In the genomic region with DNA sequence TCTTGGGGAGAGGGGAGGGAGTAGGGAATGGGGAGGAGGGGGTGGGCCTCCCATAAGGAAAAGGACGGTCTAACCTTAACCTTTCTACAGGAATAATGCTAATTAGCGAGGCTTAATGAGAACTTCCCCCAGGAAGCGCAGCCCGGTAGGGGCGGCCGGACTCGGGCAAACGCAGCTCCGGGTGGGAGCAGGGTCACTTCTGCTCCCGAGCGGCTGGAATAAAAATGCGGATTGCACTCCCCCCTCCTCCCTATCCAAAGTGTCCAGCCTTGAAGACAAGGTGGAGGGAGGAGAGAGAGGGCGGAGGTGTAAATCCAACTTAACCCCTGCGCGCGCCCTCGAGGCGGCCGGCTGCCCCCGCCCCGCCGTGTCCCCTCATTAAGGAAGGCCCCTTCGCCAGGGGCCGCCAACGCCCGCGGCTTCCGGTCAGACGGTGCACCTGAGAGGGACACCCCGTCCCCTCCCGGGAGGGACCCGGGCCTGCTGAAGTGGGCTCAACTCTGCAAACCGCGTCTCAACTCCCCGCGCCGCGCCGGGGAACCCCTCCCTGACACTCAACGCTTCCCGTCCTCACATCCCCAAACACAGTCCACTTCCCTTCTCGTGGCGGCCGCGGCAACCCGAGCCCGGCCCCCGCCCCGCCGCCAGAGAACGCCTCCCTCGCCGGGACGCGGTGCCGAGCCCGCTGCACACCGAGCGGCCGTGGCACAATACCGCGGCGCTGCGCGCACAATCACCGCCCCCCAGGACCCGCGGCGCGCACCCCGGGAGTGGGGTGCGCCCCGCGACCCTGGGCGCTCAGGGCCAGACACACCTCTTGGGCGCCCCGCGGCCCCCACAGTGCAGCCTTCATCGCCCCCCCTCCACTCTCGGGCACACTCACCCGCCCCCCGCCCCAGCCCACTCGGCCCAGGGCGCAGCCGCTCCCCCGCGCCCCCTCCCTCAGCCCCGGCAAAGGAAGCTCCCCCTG, we compare ENCODE assay signal across 8 cellular contexts.
A peak's percentile ranks its signal among the peaks of the same experiment; 100 is the strongest.
DNase-seq lines count a peak whose midpoint lies in the region; ATAC-seq, FAIRE-seq and TF ChIP-seq lines count a peak whose summit lies in the region.

No MANE protein-coding gene starts in this region.

- H3K9ac ChIP-seq in BLaER1 treated with 17β-estradiol and CSF1 and Interleukin-3, amounts not matched to agents 10 nM and 100 nM: peak overlapping the region; percentile 79 to 97 (median 85)
- H3K9ac ChIP-seq in endothelial cell of umbilical vein (replicated peaks; ENCODE audit: extremely low read depth, insufficient read depth, low read length): peak overlapping the region; percentile 84
- peak overlapping the region; percentile 75 for H3K9ac ChIP-seq in mucosa of stomach (ENCODE audit: low read length)

- peak; percentile 8 for ATAC-seq in WTC11
- no peak for ATAC-seq in GM19328 (IDR thresholded peaks at IDR 0.05; ENCODE audit: unreplicated experiment)
- no peak for ATAC-seq in GM21717 (IDR thresholded peaks at IDR 0.05; ENCODE audit: unreplicated experiment)

- peaks cover 59 to 66% (median 62%) of the 10 kb centered on the region in 10 experiments for H3K4me1 ChIP-seq in BLaER1 treated with 17β-estradiol and CSF1 and Interleukin-3, amounts not matched to agents 10 nM and 100 nM
- H3K4me1 ChIP-seq in endothelial cell of umbilical vein (ENCODE audit: control insufficient read depth, extremely low read depth, insufficient read depth, low read length) (peaks cover 59% of the 10 kb centered on the region), mucosa of stomach (ENCODE audit: control insufficient read depth, insufficient read depth, low read length) (peaks cover 58% of the 10 kb centered on the region)

- TF ChIP-seq POLR2A in endothelial cell of umbilical vein (IDR thresholded peaks at IDR 0.05; ENCODE audit: low read depth, low read length): no peak

- DNase-seq in HuH-7 (ENCODE audit: low spot score): peak; percentile 76
- DNase-seq in WTC11 (ENCODE audit: low spot score): peak; percentile 62
- DNase-seq in endothelial cell of umbilical vein (ENCODE audit: low read depth, low spot score): peak; percentile 35
- DNase-seq in ureter (ENCODE audit: low spot score): peak; percentile 62

- peak overlapping the region; percentile 91 to 99 (median 97) for H3K4me2 ChIP-seq in BLaER1 treated with 17β-estradiol and CSF1 and Interleukin-3, amounts not matched to agents 10 nM and 100 nM
- peak overlapping the region; percentile 93 for H3K4me2 ChIP-seq in endothelial cell of umbilical vein (ENCODE audit: insufficient read depth, low read length)

- H3K9me1 ChIP-seq in endothelial cell of umbilical vein (replicated peaks; ENCODE audit: control insufficient read depth, extremely low read depth, insufficient read depth, low read length): no peaks in the 10 kb centered on the region

- peak overlapping the region; percentile 68 to 95 (median 85) for H3K4me3 ChIP-seq in BLaER1 treated with 17β-estradiol and CSF1 and Interleukin-3, amounts not matched to agents 10 nM and 100 nM
- H3K4me3 ChIP-seq in endothelial cell of umbilical vein (replicated peaks in 1 of 3; ENCODE audit: insufficient read depth in 1 of 3, low read depth in 1 of 3, low read length in 3 of 3) (peak overlapping the region; percentile 85 to 96 (median 89)), mucosa of stomach (ENCODE audit: low read length) (peak overlapping the region; percentile 50)

- FAIRE-seq in endothelial cell of umbilical vein (lab: Jason Lieb, UNC): no peak

- no peak overlapping the region for H2AFZ ChIP-seq in endothelial cell of umbilical vein (ENCODE audit: low read depth, low read length)

- peak overlapping the region; percentile 85 for H3K4me3 Mint-ChIP-seq in WTC11

- intact Hi-C loops in endothelial cell of umbilical vein (cut with micrococcal nuclease): loop anchor here (1.0 kb wide), 1 partner anchor 124 kb away; the partner anchor contains the start of gene ASXL1

- H3K27ac Mint-ChIP-seq in WTC11: no peak overlapping the region

- H3K36me3 Mint-ChIP-seq in WTC11: no peaks in the 10 kb centered on the region

- H4K20me1 ChIP-seq in BLaER1 treated with 17β-estradiol and CSF1 and Interleukin-3, amounts not matched to agents 10 nM and 100 nM: peaks cover 41 to 54% (median 50%) of the 10 kb centered on the region in 11 experiments; a peak in 21 of 22 replicates
- peaks cover 2% of the 10 kb centered on the region for H4K20me1 ChIP-seq in endothelial cell of umbilical vein (replicated peaks; ENCODE audit: control insufficient read depth, extremely low read depth, insufficient read depth, low read length)

- TF ChIP-seq CTCF in WTC11 (IDR thresholded peaks at IDR 0.05) (no peak), endothelial cell of umbilical vein (IDR thresholded peaks at IDR 0.05; ENCODE audit: extremely low read depth in 1 of 2, insufficient read depth in 1 of 2, low read depth in 1 of 2, low read length in 2 of 2) (no peak)

- H3K9me3 ChIP-seq in BLaER1 treated with 17β-estradiol and CSF1 and Interleukin-3, amounts not matched to agents 10 nM and 100 nM (replicated peaks in 1 of 11): no peaks in the 10 kb centered on the region
- H3K9me3 ChIP-seq in endothelial cell of umbilical vein (replicated peaks; ENCODE audit: control insufficient read depth, insufficient read depth, low read length) (no peaks in the 10 kb centered on the region), mucosa of stomach (ENCODE audit: control insufficient read depth, low read length) (no peaks in the 10 kb centered on the region)

- H3K27me3 Mint-ChIP-seq in WTC11 (ENCODE audit: low read depth): peaks cover 16% of the 10 kb centered on the region

- dilution Hi-C loops in endothelial cell of umbilical vein (cut with MboI; ENCODE audit: extremely low pct_ligation_motif_present, low sequenced_read_pairs): no loop called here

- CTCF ChIA-PET in WTC11 (lab: Charles Lee) (interaction anchor here (0.9 to 1.3 kb wide), 4 partner anchors 9 to 170 kb away, joined by 3 read pairs; no protein-coding TSS in a partner anchor), endothelial cell of umbilical vein (lab: Charles Lee) (interaction anchor here (4.5 kb wide), 1 partner anchor 15 kb away, joined by 45 read pairs; no protein-coding TSS in a partner anchor)

- peaks cover 56% of the 10 kb centered on the region for H3K79me2 ChIP-seq in endothelial cell of umbilical vein (ENCODE audit: control insufficient read depth, insufficient read depth, low read length)

- no peaks in the 10 kb centered on the region for H3K27me3 ChIP-seq in BLaER1 treated with 17β-estradiol and CSF1 and Interleukin-3, amounts not matched to agents 10 nM and 100 nM
- H3K27me3 ChIP-seq in endothelial cell of umbilical vein (ENCODE audit: control insufficient read depth in 2 of 2, insufficient read depth in 2 of 2, low read length in 2 of 2): no peaks in the 10 kb centered on the region
- H3K27me3 ChIP-seq in mucosa of stomach (ENCODE audit: control insufficient read depth, insufficient read depth, low read length): no peaks in the 10 kb centered on the region

- POLR2A ChIA-PET in WTC11 (lab: Charles Lee): interaction anchor here (1.4 kb wide), 1 partner anchor 124 kb away, joined by 4 read pairs; no protein-coding TSS in a partner anchor
- POLR2A ChIA-PET in endothelial cell of umbilical vein (lab: Charles Lee): interaction anchor here (0.7 kb wide), 1 partner anchor 59 kb away, joined by 3 read pairs; no protein-coding TSS in a partner anchor

- H3K9me3 Mint-ChIP-seq in WTC11: no peaks in the 10 kb centered on the region

- BruUV-seq in endothelial cell of umbilical vein (replicated peaks; lab: Mats Ljungman, UMichigan): no TSS peak

- H3K36me3 ChIP-seq in BLaER1 treated with 17β-estradiol and CSF1 and Interleukin-3, amounts not matched to agents 10 nM and 100 nM: peaks cover 0 to 15% (median 5%) of the 10 kb centered on the region in 11 experiments; a peak in 7 of 22 replicates
- H3K36me3 ChIP-seq in endothelial cell of umbilical vein (ENCODE audit: control insufficient read depth in 2 of 2, extremely low read depth in 1 of 2, insufficient read depth in 2 of 2, low read length in 2 of 2): no peaks in the 10 kb centered on the region
- no peaks in the 10 kb centered on the region for H3K36me3 ChIP-seq in mucosa of stomach (ENCODE audit: control insufficient read depth, insufficient read depth, low read length)

- peak overlapping the region; percentile 20 to 98 (median 77); a peak in 21 of 22 replicates for H3K27ac ChIP-seq in BLaER1 treated with 17β-estradiol and CSF1 and Interleukin-3, amounts not matched to agents 10 nM and 100 nM
- H3K27ac ChIP-seq in endothelial cell of umbilical vein (ENCODE audit: insufficient read depth, low read depth, low read length): peak overlapping the region; percentile 67

- H3K4me1 Mint-ChIP-seq in WTC11: peaks cover 48% of the 10 kb centered on the region

TF ChIP-seq in WTC11, 78 proteins besides CTCF, POLR2A, EP300 and RAD21 (continues in another document):
- TF ChIP-seq MLX (CRISPR knock-in tag; IDR thresholded peaks at IDR 0.05) (no peak), TEAD1 (CRISPR knock-in tag; IDR thresholded peaks at IDR 0.05) (0 out of 2 replicates have a peak, but pooled peaks have one; percentile 29), SP1 (CRISPR knock-in tag; conservative IDR thresholded peaks at IDR 0.05) (no peak; the same call in 1 of the 2 replicates), KAT7 (CRISPR knock-in tag; IDR thresholded peaks at IDR 0.05; ENCODE audit: borderline replicate concordance) (peak; percentile 55; the same call in 1 of the 2 replicates)

TF ChIP-seq in endothelial cell of umbilical vein, 7 proteins besides CTCF, POLR2A, EP300 and RAD21:
- TF ChIP-seq JUN (IDR thresholded peaks at IDR 0.05; ENCODE audit: borderline replicate concordance, insufficient read depth, insufficient read length, low read depth) (no peak), MAX (IDR thresholded peaks at IDR 0.05; ENCODE audit: insufficient read depth, insufficient read length) (no peak), MYC (IDR thresholded peaks at IDR 0.05; ENCODE audit: low read depth, low read length) (no peak), FOS (IDR thresholded peaks at IDR 0.05; ENCODE audit: borderline replicate concordance, insufficient read depth, low read length) (no peak), POLR2AphosphoS5 (IDR thresholded peaks at IDR 0.05; ENCODE audit: insufficient read depth, low read depth, low read length) (no peak), GATA2 (IDR thresholded peaks at IDR 0.05; ENCODE audit: insufficient read depth, insufficient read length, low read depth, low read length) (no peak), EZH2 (IDR thresholded peaks at IDR 0.05; ENCODE audit: borderline replicate concordance, low read depth, low read length, severe bottlenecking) (no peak)
TF ChIP-seq in endothelial cell of umbilical vein: peak in this region for 0.
